Comparison of ENCODE assay signal across 1 cellular context in the genomic region with DNA sequence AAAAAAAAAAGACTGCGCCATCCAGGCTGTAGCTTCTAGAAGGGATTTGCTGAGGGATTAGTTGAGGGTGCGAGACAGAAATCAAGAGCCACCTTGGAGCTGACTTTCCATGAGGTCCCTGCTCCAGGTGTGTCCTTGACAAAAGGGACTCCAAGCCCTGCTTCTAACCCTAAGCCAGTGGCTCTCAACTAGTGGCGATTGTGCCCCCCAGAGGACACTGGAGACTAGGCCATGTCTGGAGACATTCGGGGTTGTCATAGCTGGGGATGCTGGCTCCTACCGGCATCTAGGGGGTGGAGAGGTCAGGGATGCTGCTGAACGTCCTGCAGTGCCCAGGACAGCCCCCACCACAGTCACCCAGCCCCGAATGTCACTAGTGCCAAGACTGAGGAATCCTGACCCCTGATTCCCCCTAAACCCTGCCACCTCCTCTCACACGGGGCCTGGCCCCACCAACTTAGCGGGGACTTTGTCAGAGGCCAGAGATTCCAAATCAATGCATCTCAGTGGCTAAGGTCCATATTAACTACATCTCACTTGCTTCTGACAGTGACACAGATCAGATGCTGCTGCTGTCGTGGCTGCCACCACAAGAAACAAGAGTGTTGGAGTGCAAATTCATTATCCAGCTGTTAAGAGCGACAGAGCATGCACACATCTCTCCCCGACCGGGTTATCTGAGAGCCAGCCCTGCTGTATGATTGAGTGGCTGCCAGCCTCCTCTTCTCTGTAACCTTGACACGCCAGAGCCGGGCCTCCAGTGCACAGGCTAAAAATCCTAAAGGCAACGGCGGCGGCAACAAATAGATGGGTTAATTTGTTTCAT.
A peak's percentile ranks its signal among the peaks of the same experiment; 100 is the strongest.
TF ChIP-seq lines count a peak whose summit lies in the region.

No MANE protein-coding gene starts in this region.

TF ChIP-seq in HEK293, 187 proteins besides CTCF, POLR2A, EP300 and RAD21 (continued from another document):
- TF ChIP-seq, protein P1, sequence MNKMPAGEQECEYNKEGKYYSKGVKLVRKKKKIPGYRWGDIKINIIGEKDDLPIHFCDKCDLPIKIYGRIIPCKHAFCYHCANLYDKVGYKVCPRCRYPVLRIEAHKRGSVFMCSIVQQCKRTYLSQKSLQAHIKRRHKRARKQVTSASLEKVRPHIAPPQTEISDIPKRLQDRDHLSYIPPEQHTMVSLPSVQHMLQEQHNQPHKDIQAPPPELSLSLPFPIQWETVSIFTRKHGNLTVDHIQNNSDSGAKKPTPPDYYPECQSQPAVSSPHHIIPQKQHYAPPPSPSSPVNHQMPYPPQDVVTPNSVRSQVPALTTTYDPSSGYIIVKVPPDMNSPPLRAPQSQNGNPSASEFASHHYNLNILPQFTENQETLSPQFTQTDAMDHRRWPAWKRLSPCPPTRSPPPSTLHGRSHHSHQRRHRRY (tag by site-specific recombination; IDR thresholded peaks at IDR 0.05): no peak
- TF ChIP-seq, protein P2, sequence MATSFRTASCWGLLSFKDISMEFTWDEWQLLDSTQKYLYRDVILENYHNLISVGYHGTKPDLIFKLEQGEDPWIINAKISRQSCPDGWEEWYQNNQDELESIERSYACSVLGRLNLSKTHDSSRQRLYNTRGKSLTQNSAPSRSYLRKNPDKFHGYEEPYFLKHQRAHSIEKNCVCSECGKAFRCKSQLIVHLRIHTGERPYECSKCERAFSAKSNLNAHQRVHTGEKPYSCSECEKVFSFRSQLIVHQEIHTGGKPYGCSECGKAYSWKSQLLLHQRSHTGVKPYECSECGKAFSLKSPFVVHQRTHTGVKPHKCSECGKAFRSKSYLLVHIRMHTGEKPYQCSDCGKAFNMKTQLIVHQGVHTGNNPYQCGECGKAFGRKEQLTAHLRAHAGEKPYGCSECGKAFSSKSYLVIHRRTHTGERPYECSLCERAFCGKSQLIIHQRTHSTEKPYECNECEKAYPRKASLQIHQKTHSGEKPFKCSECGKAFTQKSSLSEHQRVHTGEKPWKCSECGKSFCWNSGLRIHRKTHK (tag by site-specific recombination; IDR thresholded peaks at IDR 0.05): no peak
- TF ChIP-seq SP3 (tag by site-specific recombination; IDR thresholded peaks at IDR 0.05) (no peak), ZNF600 (tag by site-specific recombination; IDR thresholded peaks at IDR 0.05) (0 out of 2 replicates have a peak, but pooled peaks have one; percentile 23)
TF ChIP-seq in HEK293: peak in this region for 2.
